13 cellular contexts compared by ENCODE assay signal in the genomic region with DNA sequence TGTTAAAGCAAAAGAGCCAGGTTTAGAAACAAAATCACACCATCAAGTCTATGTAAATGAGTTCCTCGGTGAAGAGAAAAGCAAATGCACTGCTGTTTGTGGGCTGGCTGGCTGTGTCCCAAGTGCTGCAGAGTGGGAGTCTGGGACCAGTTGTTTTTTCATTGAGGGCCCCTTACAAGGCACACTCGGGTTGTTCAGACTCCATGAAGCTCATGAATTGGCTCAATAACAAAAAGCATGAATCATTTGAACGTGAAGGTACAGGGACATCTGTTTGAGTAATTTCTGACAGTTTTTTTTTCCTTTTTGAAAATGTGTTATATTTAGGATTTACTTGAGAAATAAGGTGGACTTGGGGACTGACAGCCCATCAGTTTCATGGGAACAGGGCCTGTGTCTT. TPM values are rescaled to one million over a fixed set of nuclear protein-coding genes. Genes with fewer than 3 reads are reported as not detected.
DNase-seq lines count a peak whose midpoint lies in the region; ATAC-seq and TF ChIP-seq lines count a peak whose summit lies in the region.
"Had no signal": no experiment of that assay in that cellular context is flagged by ENCODE, and none has a peak within 500 bp of the region (broad histone marks: within the 10 kb centered on the region; RNA-seq: fewer than 3 reads in every experiment).

No MANE protein-coding gene starts in this region.

- intact Hi-C loops in mammary epithelial cell (cut with micrococcal nuclease): no loop called here

- H4K20me1 ChIP-seq in GM23248 (ENCODE audit: insufficient read depth) (no peaks in the 10 kb centered on the region; the same call in 1 of the 2 replicates), mammary epithelial cell (ENCODE audit: insufficient read depth, low read length) (no peaks in the 10 kb centered on the region)

- no peak overlapping the region for H3K4me3 Mint-ChIP-seq in mesothelial cell of epicardium

- BruUV-seq in mammary epithelial cell (replicated peaks; lab: Mats Ljungman, UMichigan): no TSS peak

- H3K27ac ChIP-seq in GM23248 (no peak overlapping the region), mammary epithelial cell (ENCODE audit: insufficient read depth, low read depth, low read length) (no peak overlapping the region)
- H3K27ac ChIP-seq: PC-9 had no signal

- H3K27ac Mint-ChIP-seq in mesothelial cell of epicardium: peak overlapping the region; percentile 90

- CTCF ChIA-PET in mammary epithelial cell (lab: Charles Lee; ENCODE audit: low non-redundant PET): no interaction called here

- H2AFZ ChIP-seq in GM23248 (no peak overlapping the region), mammary epithelial cell (ENCODE audit: low read depth, low read length) (no peak overlapping the region)
- H2AFZ ChIP-seq: PC-9 had no signal

- no peak for ATAC-seq in HG02759 (IDR thresholded peaks at IDR 0.05; ENCODE audit: unreplicated experiment)

- dilution Hi-C loops in mammary epithelial cell (cut with HindIII; ENCODE audit: low sequenced_read_pairs): no loop called here

- H3K4me2 ChIP-seq in GM23248 (ENCODE audit: unreplicated experiment): no peak overlapping the region
- H3K4me2 ChIP-seq in mammary epithelial cell (ENCODE audit: insufficient read depth, low read depth, low read length): no peak overlapping the region
- H3K4me2 ChIP-seq: PC-9 had no signal

- peaks cover 41% of the 10 kb centered on the region for H3K4me1 Mint-ChIP-seq in mesothelial cell of epicardium

- H3K27me3 Mint-ChIP-seq in mesothelial cell of epicardium (ENCODE audit: low read depth): no peaks in the 10 kb centered on the region

- no peak overlapping the region for H3K9ac ChIP-seq in GM23248
- H3K9ac ChIP-seq in mammary epithelial cell (ENCODE audit: insufficient read depth, low read length): no peak overlapping the region

- in situ Hi-C loops in GM23248 (cut with MboI) (no loop called here), mammary epithelial cell (cut with MboI; ENCODE audit: low sequenced_read_pairs in 2 of 2) (no loop called here)

- H3K4me1 ChIP-seq in GM23248 (ENCODE audit: insufficient read depth) (no peaks in the 10 kb centered on the region), mammary epithelial cell (ENCODE audit: insufficient read depth, low read length) (no peaks in the 10 kb centered on the region)

- H3K9me3 ChIP-seq in GM23248 (ENCODE audit: low read depth) (no peaks in the 10 kb centered on the region), mammary epithelial cell (replicated peaks; ENCODE audit: insufficient read depth, low read length) (no peaks in the 10 kb centered on the region)
- H3K9me3 ChIP-seq: tibial nerve had no signal

- peaks cover 16% of the 10 kb centered on the region for H3K9me3 Mint-ChIP-seq in mesothelial cell of epicardium

- DNase-seq in AG10803 (ENCODE audit: low read depth) (peak; percentile 15), GM23248 (peak; percentile 19), mammary epithelial cell (peak; percentile 20), mesothelial cell of epicardium (ENCODE audit: low spot score in 2 of 2, unreplicated experiment in 2 of 2) (no peak), CD1c-positive myeloid dendritic cell (ENCODE audit: extremely low spot score) (no peak), amniotic stem cell (lab: John Stamatoyannopoulos, UW) (no peak), SIG-M5 (lab: John Stamatoyannopoulos, UW) (no peak)
- DNase-seq: DMS153; effector CD8-positive, alpha-beta T cell; kidney glomerular epithelial cell; PC-9 had no signal

- H3K4me3 ChIP-seq in AG10803 (ENCODE audit: low read length): no peak overlapping the region
- no peak overlapping the region for H3K4me3 ChIP-seq in GM23248
- H3K4me3 ChIP-seq in mammary epithelial cell (replicated peaks in 1 of 3; ENCODE audit: insufficient read depth in 1 of 3, low read depth in 2 of 3, low read length in 3 of 3): no peak overlapping the region
- H3K4me3 ChIP-seq: PC-9, tibial nerve had no signal

- H3K79me2 ChIP-seq in GM23248 (ENCODE audit: insufficient read depth) (peaks cover 94% of the 10 kb centered on the region), mammary epithelial cell (ENCODE audit: insufficient read depth, low read length) (no peaks in the 10 kb centered on the region)

- WGBS in GM23248 (ENCODE audit: low coverage in 1 of 2, low lambda C conversion rate in 2 of 2, missing lambda C conversion rate in 2 of 2), 2 experiments: 31 to 38% methylated on average over 3 of the region's 3 CpGs
- 15% methylated on average over 3 of the region's 3 CpGs for WGBS in mammary epithelial cell (ENCODE audit: low coverage, missing lambda C conversion rate)

- H3K9me2 ChIP-seq in GM23248 (ENCODE audit: insufficient read depth): no peaks in the 10 kb centered on the region

- peaks cover 7% of the 10 kb centered on the region for H3K36me3 Mint-ChIP-seq in mesothelial cell of epicardium

- TF ChIP-seq CTCF in AG10803 (conservative IDR thresholded peaks at IDR 0.05; ENCODE audit: low read length) (no peak), mammary epithelial cell (conservative IDR thresholded peaks at IDR 0.05 in 1 of 2, IDR thresholded peaks at IDR 0.05 in 1 of 2; ENCODE audit: extremely low read depth in 1 of 2, insufficient read depth in 1 of 2, low read depth in 1 of 2, low read length in 2 of 2) (no peak), mesothelial cell of epicardium (IDR thresholded peaks at IDR 0.05; ENCODE audit: unreplicated experiment) (no peak)

- peaks cover 4% of the 10 kb centered on the region; the same call in 1 of the 2 replicates for H3F3A ChIP-seq in GM23248 (ENCODE audit: insufficient read depth)

- no peaks in the 10 kb centered on the region for H3K27me3 ChIP-seq in GM23248 (replicated peaks; ENCODE audit: insufficient read depth)
- H3K27me3 ChIP-seq in mammary epithelial cell (ENCODE audit: insufficient read depth, low read length): no peaks in the 10 kb centered on the region
- H3K27me3 ChIP-seq: tibial nerve had no signal

- H3K36me3 ChIP-seq in GM23248 (ENCODE audit: low read depth) (no peaks in the 10 kb centered on the region), mammary epithelial cell (ENCODE audit: insufficient read depth, low read length) (no peaks in the 10 kb centered on the region)
- H3K36me3 ChIP-seq: tibial nerve had no signal

RNA-seq across cellular contexts. Expression of a gene that starts 28.0 kb away (rescaled TPM):
- total RNA-seq in GM23248 (2014; rRNA removed; shearing (Covaris generic)): 13.7 and 16.4 TPM in 2 replicates
- polyA plus RNA-seq in GM23248 (2016; fragmentation: Nextera tagmentation; extraction: Ambion mirVana) (4.3 and 5.2 TPM in 2 replicates), mammary epithelial cell (4.0 TPM)
- total RNA-seq in mammary epithelial cell (1 to 10 TPM; 1.2 to 6.9 TPM), mesothelial cell of epicardium (13.6 to 14.5 TPM (median 14.0 TPM) in 3 replicates)
- 2.5 TPM for polyA minus RNA-seq in mammary epithelial cell

RNA-seq across cellular contexts. Expression of a gene that starts 56.8 kb away (rescaled TPM):
- 246 TPM in 2 replicates for total RNA-seq in GM23248 (2014; rRNA removed; shearing (Covaris generic))
- polyA plus RNA-seq in GM23248 (2016; fragmentation: Nextera tagmentation; extraction: Ambion mirVana) (302 and 306 TPM in 2 replicates), mammary epithelial cell (167 TPM)
- total RNA-seq in mammary epithelial cell (100 to 1,000 TPM in 1 of 2 donors, 10 to 100 TPM in 1; 96.6 to 125 TPM), mesothelial cell of epicardium (85.7 to 91.5 TPM (median 86.5 TPM) in 3 replicates)
- 144 TPM for polyA minus RNA-seq in mammary epithelial cell

Comparison
In these comparisons a context has a peak if more than half of its experiments do, and no peak if none do; other contexts are left out.
1. DNase-seq: peak in AG10803 (single experiment), GM23248 (single experiment) and mammary epithelial cell (single experiment); none in mesothelial cell of epicardium (0 of 2), CD1c-positive myeloid dendritic cell (single experiment), amniotic stem cell (single experiment) and SIG-M5 (single experiment).